10 cellular contexts compared by ENCODE assay signal in the genomic region with DNA sequence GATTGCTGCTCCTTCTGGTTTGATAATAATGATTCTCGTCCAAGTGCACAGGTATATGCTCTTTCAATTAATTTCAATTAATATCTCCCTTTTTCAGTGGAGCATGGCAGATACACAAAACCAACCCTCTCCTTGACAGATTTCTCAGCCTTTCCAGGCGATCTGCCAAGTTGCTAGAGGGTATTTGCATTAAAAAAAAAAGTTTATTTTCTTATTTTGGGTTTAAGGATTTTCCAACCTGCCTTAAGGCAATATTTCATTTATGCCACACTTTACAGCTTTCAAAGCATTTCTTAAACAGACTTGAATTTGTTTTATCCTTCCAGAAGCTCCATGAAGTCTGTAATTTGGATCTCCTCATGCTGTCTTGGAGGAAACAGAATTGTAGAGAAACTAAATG. TPM values are rescaled to one million over a fixed set of nuclear protein-coding genes. Genes with fewer than 3 reads are reported as not detected.
A peak's percentile ranks its signal among the peaks of the same experiment; 100 is the strongest.
DNase-seq lines count a peak whose midpoint lies in the region; ATAC-seq, FAIRE-seq and TF ChIP-seq lines count a peak whose summit lies in the region.
"Had no signal": no experiment of that assay in that cellular context is flagged by ENCODE, and none has a peak within 500 bp of the region (broad histone marks: within the 10 kb centered on the region; RNA-seq: fewer than 3 reads in every experiment).

No MANE protein-coding gene starts in this region.

- H2AFZ ChIP-seq in keratinocyte (ENCODE audit: control insufficient read depth, low read length) (no peak overlapping the region), SK-N-SH (ENCODE audit: low read depth) (no peak overlapping the region)

- peak overlapping the region; percentile 94 for H3K27ac Mint-ChIP-seq in activated T-helper 1 cell treated with anti-CD3 and anti-CD28 coated beads, Interleukin-12 subunit alpha, Interleukin-12 subunit beta, Interleukin-2, Interleukin-4 antibody, amounts not matched to agents 30 ng/mL and 10 ng/mL and 1 ng/mL, durations not matched to agents 14 hours and 24 hours and 36 hours

- FAIRE-seq in keratinocyte (lab: Jason Lieb, UNC) = no peak

- H3K27ac ChIP-seq in keratinocyte (ENCODE audit: control insufficient read depth, insufficient read depth, low read length) (peak overlapping the region; percentile 99), thymus (ENCODE audit: low read depth) (peak overlapping the region; percentile 96), SK-N-SH (ENCODE audit: low read depth in 2 of 2, low read length in 1 of 2) (no peak overlapping the region)

- peaks cover 1% of the 10 kb centered on the region for H3K9me1 ChIP-seq in keratinocyte (ENCODE audit: control insufficient read depth, extremely low read depth, insufficient read depth, low read length)

- H3K4me1 Mint-ChIP-seq in activated T-cell treated with anti-CD3 and anti-CD28 coated beads, Interleukin-2, amount 50 U/mL, for 4 hours (ENCODE audit: low read depth) = peaks cover 71% of the 10 kb centered on the region
- H3K4me1 Mint-ChIP-seq in activated T-helper 1 cell treated with anti-CD3 and anti-CD28 coated beads, Interleukin-12 subunit alpha, Interleukin-12 subunit beta, Interleukin-2, Interleukin-4 antibody, amounts not matched to agents 30 ng/mL and 10 ng/mL and 1 ng/mL, durations not matched to agents 14 hours and 24 hours and 36 hours (ENCODE audit: low read depth) = peaks cover 79% of the 10 kb centered on the region

- no peaks in the 10 kb centered on the region for H3K9me2 ChIP-seq in SK-N-SH

- dilution Hi-C loops in keratinocyte (cut with MboI; ENCODE audit: extremely low pct_ligation_motif_present, low sequenced_read_pairs) = no loop called here

- intact Hi-C loops in activated T-helper 1 cell treated with anti-CD3 and anti-CD28 coated beads, Interleukin-12 subunit alpha, Interleukin-12 subunit beta, Interleukin-2, Interleukin-4 antibody, amounts not matched to agents 30 ng/mL and 10 ng/mL and 1 ng/mL, durations not matched to agents 14 hours and 24 hours and 36 hours (cut with micrococcal nuclease) = loop anchor here (1.0 to 2.0 kb wide), 3 partner anchors 23 to 94 kb away; no protein-coding TSS in a partner anchor

- no peak for TF ChIP-seq RAD21 in SK-N-SH (IDR thresholded peaks at IDR 0.05; ENCODE audit: low read length)

- H3K4me3 Mint-ChIP-seq in activated T-cell treated with anti-CD3 and anti-CD28 coated beads, Interleukin-2, amount 50 U/mL, for 4 hours = peak overlapping the region; percentile 93
- peak overlapping the region; percentile 95 for H3K4me3 Mint-ChIP-seq in activated T-helper 1 cell treated with anti-CD3 and anti-CD28 coated beads, Interleukin-12 subunit alpha, Interleukin-12 subunit beta, Interleukin-2, Interleukin-4 antibody, amounts not matched to agents 30 ng/mL and 10 ng/mL and 1 ng/mL, durations not matched to agents 14 hours and 24 hours and 36 hours

- ATAC-seq in activated T-cell treated with anti-CD3 and anti-CD28 coated beads, Interleukin-2, amount 50 U/mL, for 4 hours = no peak
- ATAC-seq in HG03565 (IDR thresholded peaks at IDR 0.05; ENCODE audit: unreplicated experiment) = no peak

- H3K9me3 ChIP-seq in keratinocyte (ENCODE audit: control insufficient read depth, low read depth, low read length) (no peaks in the 10 kb centered on the region), thymus (ENCODE audit: control insufficient read depth) (no peaks in the 10 kb centered on the region), SK-N-SH (no peaks in the 10 kb centered on the region)
- H3K9me3 ChIP-seq: SJSA1 had no signal

- CTCF ChIA-PET in SK-N-SH (lab: Yijun Ruan, JAX) = interaction anchor here (0.6 to 1.2 kb wide), 7 partner anchors 13 to 213 kb away, joined by 3 to 4 read pairs (median 3); no protein-coding TSS in a partner anchor

- peak overlapping the region; percentile 92 for H3K9ac ChIP-seq in keratinocyte (ENCODE audit: control insufficient read depth, extremely low read depth, insufficient read depth, low read length)
- H3K9ac ChIP-seq in SK-N-SH = no peak overlapping the region

- H3K4me1 ChIP-seq in keratinocyte (ENCODE audit: control insufficient read depth, extremely low read depth, insufficient read depth, low read length) = peaks cover 60% of the 10 kb centered on the region
- peaks cover 16% of the 10 kb centered on the region for H3K4me1 ChIP-seq in thymus (ENCODE audit: control insufficient read depth, insufficient read depth, low read length)
- peaks cover 13 to 28% of the 10 kb centered on the region in 2 experiments; a peak in 3 of 4 replicates for H3K4me1 ChIP-seq in SK-N-SH (ENCODE audit: control insufficient read depth in 1 of 2, insufficient read depth in 2 of 2, low read depth in 1 of 2, low read length in 1 of 2)

- peaks cover 6% of the 10 kb centered on the region for H3K9me3 Mint-ChIP-seq in activated T-cell treated with anti-CD3 and anti-CD28 coated beads, Interleukin-2, amount 50 U/mL, for 4 hours
- peaks cover 8% of the 10 kb centered on the region for H3K9me3 Mint-ChIP-seq in activated T-helper 1 cell treated with anti-CD3 and anti-CD28 coated beads, Interleukin-12 subunit alpha, Interleukin-12 subunit beta, Interleukin-2, Interleukin-4 antibody, amounts not matched to agents 30 ng/mL and 10 ng/mL and 1 ng/mL, durations not matched to agents 14 hours and 24 hours and 36 hours

- H3K4me2 ChIP-seq in keratinocyte (ENCODE audit: control insufficient read depth, extremely low read depth, insufficient read depth, low read depth, low read length) (peak overlapping the region; percentile 100), SK-N-SH (no peak overlapping the region)

- no peaks in the 10 kb centered on the region for H3K27me3 Mint-ChIP-seq in activated T-cell treated with anti-CD3 and anti-CD28 coated beads, Interleukin-2, amount 50 U/mL, for 4 hours (ENCODE audit: low read depth)
- no peaks in the 10 kb centered on the region for H3K27me3 Mint-ChIP-seq in activated T-helper 1 cell treated with anti-CD3 and anti-CD28 coated beads, Interleukin-12 subunit alpha, Interleukin-12 subunit beta, Interleukin-2, Interleukin-4 antibody, amounts not matched to agents 30 ng/mL and 10 ng/mL and 1 ng/mL, durations not matched to agents 14 hours and 24 hours and 36 hours (ENCODE audit: insufficient read depth)

- H3K27me3 ChIP-seq in keratinocyte (ENCODE audit: control insufficient read depth, extremely low read depth, insufficient read depth, low read length) (no peaks in the 10 kb centered on the region), thymus (ENCODE audit: control insufficient read depth, insufficient read depth) (no peaks in the 10 kb centered on the region), SK-N-SH (ENCODE audit: insufficient read depth) (no peaks in the 10 kb centered on the region)
- H3K27me3 ChIP-seq: SJSA1 had no signal

- H4K20me1 ChIP-seq in keratinocyte (ENCODE audit: control insufficient read depth, extremely low read depth, insufficient read depth, low read length) (no peaks in the 10 kb centered on the region), SK-N-SH (ENCODE audit: insufficient read depth) (no peaks in the 10 kb centered on the region)

- no peak for TF ChIP-seq EP300 in SK-N-SH (IDR thresholded peaks at IDR 0.05; ENCODE audit: borderline replicate concordance in 1 of 2, low read depth in 1 of 2, low read length in 1 of 2)

- no peak for DNase-seq in activated T-cell treated with anti-CD3 and anti-CD28 coated beads, Interleukin-2, amount 50 U/mL, for 4 hours
- no peak for DNase-seq in activated T-cell treated with anti-CD3 and anti-CD28 coated beads, Interleukin-2, amount 50 U/mL, for 1 hour
- DNase-seq in activated T-helper 1 cell treated with anti-CD3 and anti-CD28 coated beads, Interleukin-12 subunit alpha, Interleukin-12 subunit beta, Interleukin-2, Interleukin-4 antibody, amounts not matched to agents 30 ng/mL and 10 ng/mL and 1 ng/mL, durations not matched to agents 14 hours and 24 hours and 36 hours (ENCODE audit: low spot score) = no peak
- no peak for DNase-seq in keratinocyte (ENCODE audit: low read depth, low spot score)
- no peak for DNase-seq in NCI-H1092 (lab: John Stamatoyannopoulos, UW)
- DNase-seq in SK-N-SH = no peak
- DNase-seq: AML-193 had no signal

- TF ChIP-seq CTCF in keratinocyte (optimal IDR thresholded peaks at IDR 0.05 in 1 of 3, IDR thresholded peaks at IDR 0.05 in 1 of 3, conservative IDR thresholded peaks at IDR 0.05 in 1 of 3; ENCODE audit: extremely low read depth in 1 of 3, insufficient read depth in 2 of 3, low read length in 3 of 3) (no peak), SK-N-SH (IDR thresholded peaks at IDR 0.05) (no peak)

- POLR2A ChIA-PET in SK-N-SH (lab: Yijun Ruan, JAX) = no interaction called here

- H3K36me3 ChIP-seq in keratinocyte (ENCODE audit: control insufficient read depth in 2 of 2, extremely low read depth in 1 of 2, insufficient read depth in 2 of 2, low read length in 2 of 2) (no peaks in the 10 kb centered on the region), thymus (ENCODE audit: control insufficient read depth, insufficient read depth) (peaks cover 6% of the 10 kb centered on the region), SK-N-SH (replicated peaks in 1 of 2; ENCODE audit: control insufficient read depth in 1 of 2, insufficient read depth in 2 of 2, low read length in 1 of 2) (no peaks in the 10 kb centered on the region)
- H3K36me3 ChIP-seq: SJSA1 had no signal

- WGBS in thymus = 91% methylated on average over 2 of the region's 2 CpGs
- 87% methylated on average over 2 of the region's 2 CpGs for WGBS in SK-N-SH (ENCODE audit: low lambda C conversion rate)

- H3K4me3 ChIP-seq in keratinocyte (ENCODE audit: control insufficient read depth in 2 of 3, extremely low read depth in 1 of 3, insufficient read depth in 2 of 3, low read depth in 1 of 3, low read length in 3 of 3) (peak overlapping the region in 2 of 3 experiments; percentile 85 to 90), thymus (ENCODE audit: low read length) (no peak overlapping the region), SK-N-SH (ENCODE audit: low read depth in 2 of 2, low read length in 1 of 2) (no peak overlapping the region)

- no peaks in the 10 kb centered on the region for H3F3A ChIP-seq in SK-N-SH (replicated peaks; ENCODE audit: insufficient read depth)

- H3K36me3 Mint-ChIP-seq in activated T-cell treated with anti-CD3 and anti-CD28 coated beads, Interleukin-2, amount 50 U/mL, for 4 hours (ENCODE audit: insufficient read depth) = peaks cover 22% of the 10 kb centered on the region
- H3K36me3 Mint-ChIP-seq in activated T-helper 1 cell treated with anti-CD3 and anti-CD28 coated beads, Interleukin-12 subunit alpha, Interleukin-12 subunit beta, Interleukin-2, Interleukin-4 antibody, amounts not matched to agents 30 ng/mL and 10 ng/mL and 1 ng/mL, durations not matched to agents 14 hours and 24 hours and 36 hours (ENCODE audit: low read depth) = peaks cover 40% of the 10 kb centered on the region

- H3K79me2 ChIP-seq in keratinocyte (ENCODE audit: control insufficient read depth, insufficient read depth, low read length) = peaks cover 16% of the 10 kb centered on the region
- H3K79me2 ChIP-seq in SK-N-SH (ENCODE audit: insufficient read depth) = no peaks in the 10 kb centered on the region

RNA-seq across cellular contexts. Expression of a gene that starts 2.1 kb away (rescaled TPM):
- total RNA-seq in activated T-cell treated with anti-CD3 and anti-CD28 coated beads, Interleukin-2, amount 50 U/mL, for 4 hours = 10 to 100 TPM; 25.1 to 29.0 (median 26.7) TPM
- 28.2 and 28.6 TPM in 2 replicates for total RNA-seq in activated T-helper 1 cell treated with anti-CD3 and anti-CD28 coated beads, Interleukin-12 subunit alpha, Interleukin-12 subunit beta, Interleukin-2, Interleukin-4 antibody, amounts not matched to agents 30 ng/mL and 10 ng/mL and 1 ng/mL, durations not matched to agents 14 hours and 24 hours and 36 hours
- polyA plus RNA-seq in keratinocyte = 13.7 to 33.1 TPM (median 19.4 TPM) in 3 replicates
- 4.7 TPM for polyA plus RNA-seq in keratinocyte (2011; ENCODE audit: low read depth)
- 11.7 and 12.0 TPM in 2 replicates for polyA plus RNA-seq in keratinocyte (2011; cell fraction: cytosol; rRNA removed)
- polyA plus RNA-seq in keratinocyte (2011; cell fraction: nucleus; rRNA removed) = 32.9 and 39.7 TPM in 2 replicates
- polyA plus RNA-seq in keratinocyte (2012; ENCODE audit: low replicate concordance) = 5.8 and 22.4 TPM in 2 replicates
- polyA minus RNA-seq in keratinocyte = 15.9 to 44.8 TPM (median 24.6 TPM) in 3 replicates
- 19.0 TPM for polyA minus RNA-seq in keratinocyte (2011; cell fraction: cytosol; rRNA and poly(A)+ RNA removed)
- polyA minus RNA-seq in keratinocyte (2011; cell fraction: nucleus; rRNA and poly(A)+ RNA removed) = 23.3 and 28.5 TPM in 2 replicates
- polyA plus RNA-seq in thymus = 37.6 TPM
- 17.2 and 21.2 TPM in 2 replicates for polyA plus RNA-seq in SK-N-SH (2012; rRNA removed)
- 10.3 and 13.6 TPM in 2 replicates for polyA plus RNA-seq in SK-N-SH (2012; cell fraction: cytosol; rRNA removed)
- 30.7 and 41.6 TPM in 2 replicates for polyA plus RNA-seq in SK-N-SH (2012; cell fraction: nucleus; rRNA removed)

RNA-seq across cellular contexts. Expression of a gene that starts 55.5 kb away (rescaled TPM):
- total RNA-seq in activated T-cell treated with anti-CD3 and anti-CD28 coated beads, Interleukin-2, amount 50 U/mL, for 4 hours = 10 to 100 TPM; 17.3 to 19.5 (median 19.4) TPM
- total RNA-seq in activated T-helper 1 cell treated with anti-CD3 and anti-CD28 coated beads, Interleukin-12 subunit alpha, Interleukin-12 subunit beta, Interleukin-2, Interleukin-4 antibody, amounts not matched to agents 30 ng/mL and 10 ng/mL and 1 ng/mL, durations not matched to agents 14 hours and 24 hours and 36 hours = 16.6 and 16.7 TPM in 2 replicates
- 1.4 to 2.9 TPM (median 2.6 TPM) in 3 replicates for polyA plus RNA-seq in keratinocyte
- polyA plus RNA-seq in keratinocyte (2011; ENCODE audit: low read depth) = 9.8 TPM
- polyA plus RNA-seq in keratinocyte (2011; cell fraction: cytosol; rRNA removed) = 1.0 and 1.5 TPM in 2 replicates
- polyA plus RNA-seq in keratinocyte (2011; cell fraction: nucleus; rRNA removed) = 2.4 and 2.5 TPM in 2 replicates
- polyA plus RNA-seq in keratinocyte (2012; ENCODE audit: low replicate concordance) = 1.7 and 4.0 TPM in 2 replicates
- polyA minus RNA-seq in keratinocyte = 0.62 to 3.0 TPM (median 1.5 TPM) in 3 replicates
- polyA minus RNA-seq in keratinocyte (2011; cell fraction: cytosol; rRNA and poly(A)+ RNA removed) = 1.9 TPM
- 2.0 and 6.7 TPM in 2 replicates for polyA minus RNA-seq in keratinocyte (2011; cell fraction: nucleus; rRNA and poly(A)+ RNA removed)
- 4.0 TPM for polyA plus RNA-seq in thymus
- polyA plus RNA-seq in SK-N-SH (2012; rRNA removed) = 0.67 and 0.78 TPM in 2 replicates
- 0.98 TPM in 2 replicates for polyA plus RNA-seq in SK-N-SH (2012; cell fraction: cytosol; rRNA removed)
- polyA plus RNA-seq in SK-N-SH (2012; cell fraction: nucleus; rRNA removed) = 0.65 and 0.75 TPM in 2 replicates

Comparison
In these comparisons a context has a peak if more than half of its experiments do, and no peak if none do; other contexts are left out.
1. H3K27ac ChIP-seq: peak in keratinocyte (single experiment) and thymus (single experiment); none in SK-N-SH (0 of 2).
2. H3K4me3 ChIP-seq: peak in keratinocyte (2 of 3); none in thymus (single experiment) and SK-N-SH (0 of 2).